28 cellular contexts compared by ENCODE assay signal in the genomic region with DNA sequence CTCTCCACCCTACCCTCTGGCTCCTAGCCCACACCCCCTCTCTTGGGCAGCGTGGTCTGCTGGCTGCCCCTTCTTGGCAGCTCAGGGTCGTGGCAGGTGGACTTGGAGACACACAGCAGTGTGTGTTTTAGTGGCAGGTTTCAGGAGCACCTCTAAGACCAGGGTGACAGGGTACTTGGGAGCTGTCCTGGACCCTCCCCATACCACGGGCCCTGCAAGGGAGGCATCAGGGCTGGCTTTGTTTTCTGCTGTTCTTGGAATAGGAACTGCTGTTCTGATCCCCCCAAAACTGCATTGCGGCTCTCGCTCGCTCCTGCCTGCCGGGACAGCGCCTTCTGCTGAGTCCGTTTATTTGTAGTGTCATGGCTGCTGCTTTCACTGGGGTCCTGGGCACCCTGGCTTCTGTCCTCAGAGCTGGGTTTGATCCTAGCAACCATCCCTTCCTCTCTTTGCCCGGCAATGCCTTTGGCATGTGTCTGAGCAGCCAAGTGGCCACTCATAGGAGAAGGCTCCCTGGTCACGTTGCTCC. TPM values are rescaled to one million over a fixed set of nuclear protein-coding genes. Genes with fewer than 3 reads are reported as not detected.
"Had no signal": no experiment of that assay in that cellular context is flagged by ENCODE, and none has a peak within 500 bp of the region (broad histone marks: within the 10 kb centered on the region; RNA-seq: fewer than 3 reads in every experiment).

No MANE protein-coding gene starts in this region.

- H3K9ac ChIP-seq: parathyroid adenoma had no signal

- DNase-seq: heart right ventricle; islet precursor cell; lower lobe of right lung; mammary epithelial cell; midbrain; mucosa of descending colon; naive thymus-derived CD4-positive, alpha-beta T cell; nucleus accumbens; psoas muscle; stimulated activated CD4-positive, alpha-beta T cell treated with anti-CD3 and anti-CD28 coated beads, Interleukin-12 subunit alpha, Interleukin-12 subunit beta, amount 100 ng/mL, for 4 hours; stimulated activated CD4-positive, alpha-beta T cell treated with anti-CD3 and anti-CD28 coated beads, Interleukin-15, amount 100 ng/mL, for 24 hours; stimulated activated CD4-positive, alpha-beta T cell treated with anti-CD3 and anti-CD28 coated beads, Interleukin-2, amount 100 ng/mL, for 24 hours; stimulated activated CD4-positive, alpha-beta T cell treated with anti-CD3 and anti-CD28 coated beads, Interleukin-4, amount 100 ng/mL, for 1 hour; stimulated activated naive CD4-positive, alpha-beta T cell; tibial artery; trophoblast cell; upper lobe of right lung had no signal

- H3K9me3 ChIP-seq: heart right ventricle, lower lobe of right lung, mucosa of descending colon, psoas muscle, suprapubic skin, thoracic aorta, tibial artery, upper lobe of right lung had no signal

- H3K27ac ChIP-seq: heart right ventricle, hepatocyte, lower lobe of right lung, parathyroid adenoma, psoas muscle, skin epidermis, suprapubic skin, thoracic aorta, tibial artery, upper lobe of right lung had no signal

- H2AFZ ChIP-seq: hepatocyte, parathyroid adenoma had no signal

- H3K27me3 ChIP-seq: suprapubic skin, upper lobe of right lung had no signal

- H3K36me3 ChIP-seq: heart right ventricle, lower lobe of right lung, thoracic aorta, upper lobe of right lung had no signal

- ATAC-seq: heart right ventricle; lower lobe of right lung; mucosa of descending colon; naive thymus-derived CD4-positive, alpha-beta T cell; natural killer cell treated with Interleukin-12 subunit alpha and Interleukin-12 subunit beta and Interleukin-15 and Interleukin-18, amount 100 ng/mL, for 72 hours; psoas muscle; sciatic nerve; stimulated activated effector memory CD8-positive, alpha-beta T cell treated with anti-CD3 and anti-CD28 coated beads, Interleukin-12 subunit alpha, Interleukin-12 subunit beta, amount 100 ng/mL, for 72 hours; upper lobe of right lung had no signal

- H3K4me2 ChIP-seq: hepatocyte had no signal

- H3K4me3 ChIP-seq: heart right ventricle, hepatocyte, lower lobe of right lung, mucosa of descending colon, psoas muscle, skin epidermis, suprapubic skin, thoracic aorta, tibial artery, upper lobe of right lung had no signal

- H3K4me1 ChIP-seq: lower lobe of right lung, parathyroid adenoma, psoas muscle, upper lobe of right lung had no signal

RNA-seq across cellular contexts. Expression of gene COMP, which starts 12.2 kb away (rescaled TPM):
- total RNA-seq: kidney epithelial cell; myocyte; naive thymus-derived CD4-positive, alpha-beta T cell; natural killer cell treated with Interleukin-12 subunit alpha and Interleukin-12 subunit beta and Interleukin-15 and Interleukin-18, amount 100 ng/mL, for 72 hours had no signal
- polyA plus RNA-seq: mammary epithelial cell; naive thymus-derived CD4-positive, alpha-beta T cell; neural cell had no signal
